ENCODE assay signal across 8 cellular contexts in genomic region chr19:35495107-35496064, GRCh38. TPM values are rescaled to one million over a fixed set of nuclear protein-coding genes. Genes with fewer than 3 reads are reported as not detected.
DNase-seq lines count a peak whose midpoint lies in the region; ATAC-seq, FAIRE-seq and TF ChIP-seq lines count a peak whose summit lies in the region.

No MANE protein-coding gene starts in this region.

- WGBS in ovary, 3 donors: 21 to 22% (median 22%) methylated on average over 30 of the region's 30 CpGs

- TF ChIP-seq EP300 in ovary (IDR thresholded peaks at IDR 0.05): no peak

- no peak for FAIRE-seq in D721Med (lab: Jason Lieb, UNC)

- intact Hi-C loops in ovary (cut with DNase I) (loop anchor here (5.0 to 10.0 kb wide), 3 partner anchors 141 to 151 kb away; partner anchors contain the start of genes FFAR1 (in 1 of the 4) and FFAR3 (in 1 of the 4)), tibial artery (cut with DNase I; ENCODE audit: low total_unique reads) (no loop called here)

- H3K9me3 ChIP-seq in ovary (no peaks in the 10 kb centered on the region), tibial artery (no peaks in the 10 kb centered on the region)

- DNase-seq in D721Med (ENCODE audit: insufficient read length, low spot score) (peak; percentile 87), RPMI8226 (peak; percentile 68), foreskin keratinocyte (peak in 1 of 2 donors; percentile 52), ovary (peak; percentile 58 to 76 (median 70)), tibial artery (peak in 1 of 2 donors; percentile 35)
- DNase-seq in activated effector memory CD4-positive, alpha-beta T cell treated with Interleukin-2 at 50 U/mL for 16 hours: peak; percentile 43

- ATAC-seq in HG03354 (IDR thresholded peaks at IDR 0.05; ENCODE audit: poor library complexity, severe bottlenecking, unreplicated experiment) (peak; percentile 48), foreskin keratinocyte (peak; percentile 78), GM19395 (IDR thresholded peaks at IDR 0.05; ENCODE audit: unreplicated experiment) (no peak)

- no peak for TF ChIP-seq POLR2A in ovary (IDR thresholded peaks at IDR 0.05)

- H3K4me3 ChIP-seq in ovary (no peak overlapping the region), tibial artery (no peak overlapping the region)

- H3K27me3 ChIP-seq in foreskin keratinocyte: peaks cover 46% of the 10 kb centered on the region
- H3K27me3 ChIP-seq in ovary: no peaks in the 10 kb centered on the region
- H3K27me3 ChIP-seq in tibial artery: peaks cover 0 to 28% of the 10 kb centered on the region in 2 donors

- H3K4me1 ChIP-seq in foreskin keratinocyte (no peaks in the 10 kb centered on the region), ovary (ENCODE audit: insufficient read depth) (no peaks in the 10 kb centered on the region), tibial artery (peaks cover 0 to 9% (median 4%) of the 10 kb centered on the region in 4 donors)

- TF ChIP-seq CTCF in D721Med (IDR thresholded peaks at IDR 0.05; ENCODE audit: insufficient read depth, missing control alignments) (peak; percentile 85), foreskin keratinocyte (conservative IDR thresholded peaks at IDR 0.05) (peak; percentile 87), ovary (IDR thresholded peaks at IDR 0.05) (peak; percentile 89 to 95 (median 91)), tibial artery (IDR thresholded peaks at IDR 0.05) (peak; percentile 86 to 99)

- no peaks in the 10 kb centered on the region for H3K36me3 ChIP-seq in ovary
- peaks cover 0 to 32% (median 0%) of the 10 kb centered on the region in 3 donors for H3K36me3 ChIP-seq in tibial artery

- H3K27ac ChIP-seq in foreskin keratinocyte: no peak overlapping the region
- no peak overlapping the region for H3K27ac ChIP-seq in ovary
- no peak overlapping the region for H3K27ac ChIP-seq in tibial artery

RNA-seq across cellular contexts. Expression of gene KRTDAP, which starts 5.1 kb away (rescaled TPM):
- total RNA-seq in foreskin keratinocyte: 9.0 and 12.6 TPM in 2 replicates
- polyA plus RNA-seq in foreskin keratinocyte: 8.9 and 14.4 TPM in 2 replicates
- 1 to 10 TPM in 1 of 7 donors, under 1 TPM in 4, not detected in 2; 0.54 to 1.6 (median 0.75) TPM for total RNA-seq in ovary
- not detected for polyA plus RNA-seq in ovary

RNA-seq across cellular contexts. Expression of gene DMKN, which starts 18.1 kb away (rescaled TPM):
- total RNA-seq in foreskin keratinocyte (264 and 272 TPM in 2 replicates), ovary (100 to 1,000 TPM in 3 of 7 donors, 10 to 100 TPM in 4; 82.1 to 177 (median 98.4) TPM)
- polyA plus RNA-seq in foreskin keratinocyte (387 and 391 TPM in 2 replicates), ovary (10 to 100 TPM; 58.3 to 59.0 TPM)

RNA-seq across cellular contexts. Expression of gene SBSN, which starts 32.7 kb away (rescaled TPM):
- 4.8 and 5.7 TPM in 2 replicates for total RNA-seq in foreskin keratinocyte
- polyA plus RNA-seq in foreskin keratinocyte: 3.4 and 6.4 TPM in 2 replicates
- total RNA-seq in ovary: not detected
- not detected for polyA plus RNA-seq in ovary

RNA-seq across cellular contexts. Expression of gene GAPDHS, which starts 37.9 kb away (rescaled TPM):
- total RNA-seq in foreskin keratinocyte: not detected in 2 replicates
- polyA plus RNA-seq in foreskin keratinocyte: not detected in 2 replicates
- not detected for total RNA-seq in ovary
- polyA plus RNA-seq in ovary: not detected

RNA-seq across cellular contexts. Expression of gene FFAR2, which starts 47.3 kb away (rescaled TPM):
- total RNA-seq in foreskin keratinocyte (not detected in 2 replicates), ovary (under 1 TPM in 2 of 7 donors, not detected in 5; 0.20 to 0.32 TPM)
- polyA plus RNA-seq in foreskin keratinocyte (not detected in 2 replicates), ovary (under 1 TPM; 0.32 to 0.47 TPM)
